Comparison of ENCODE assay signal across 22 cellular contexts in the genomic region with DNA sequence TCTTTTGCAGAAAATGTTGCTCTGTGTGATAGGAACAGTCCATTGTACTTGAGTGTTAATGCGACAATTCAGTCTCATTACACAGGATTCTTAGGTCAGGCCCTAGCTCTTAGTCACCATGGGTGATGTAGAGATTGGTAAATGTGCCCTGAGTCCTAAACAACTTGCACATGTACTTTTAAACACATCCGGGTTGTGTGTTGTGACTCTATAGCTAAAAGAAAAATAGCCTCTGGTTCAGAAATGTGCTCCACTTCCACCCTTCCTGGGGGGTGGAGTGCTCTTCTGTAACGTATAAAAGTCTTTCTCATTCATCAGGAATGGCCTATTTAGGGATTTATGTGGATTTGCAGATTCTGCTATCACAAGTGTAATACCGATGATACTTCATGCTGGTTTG. TPM values are rescaled to one million over a fixed set of nuclear protein-coding genes. Genes with fewer than 3 reads are reported as not detected.
DNase-seq lines count a peak whose midpoint lies in the region; ATAC-seq and TF ChIP-seq lines count a peak whose summit lies in the region.
"Had no signal": no experiment of that assay in that cellular context is flagged by ENCODE, and none has a peak within 500 bp of the region (broad histone marks: within the 10 kb centered on the region; RNA-seq: fewer than 3 reads in every experiment).

No MANE protein-coding gene starts in this region.

- no TSS peak for BruUV-seq in PC-9 (replicated peaks; lab: Mats Ljungman, UMichigan)

- H3K79me2 ChIP-seq in PC-9 (ENCODE audit: low read depth): peaks cover 91% of the 10 kb centered on the region

- ATAC-seq in GM21381 (IDR thresholded peaks at IDR 0.05; ENCODE audit: unreplicated experiment): no peak
- ATAC-seq: A549, HCT116, lower lobe of right lung had no signal

- intact Hi-C loops in PC-9 (cut with micrococcal nuclease; ENCODE audit: unreplicated experiment): no loop called here

- H3K36me3 ChIP-seq in brain microvascular endothelial cell (replicated peaks) (no peaks in the 10 kb centered on the region), PC-9 (ENCODE audit: low read depth) (0 out of 2 replicates have a peak, but pooled peaks cover 11% of the 10 kb centered on the region)

- CTCF ChIA-PET in AG04449 (lab: Yijun Ruan, JAX) (no interaction called here), PC-9 (lab: Charles Lee) (no interaction called here)

- no peaks in the 10 kb centered on the region for H3K9me2 ChIP-seq in PC-9 (ENCODE audit: insufficient read depth)

- peaks cover 6% of the 10 kb centered on the region; the same call in 1 of the 2 replicates for H3F3A ChIP-seq in PC-9 (ENCODE audit: insufficient read depth, low read depth)

- TF ChIP-seq CTCF in AG04449 (IDR thresholded peaks at IDR 0.05; ENCODE audit: insufficient read depth, low read length, missing control alignments) (no peak), brain microvascular endothelial cell (IDR thresholded peaks at IDR 0.05; ENCODE audit: low read depth, low read length, missing control alignments) (no peak), foreskin fibroblast (IDR thresholded peaks at IDR 0.05; ENCODE audit: low read depth, low read length) (no peak), PC-9 (conservative IDR thresholded peaks at IDR 0.05) (no peak)

- DNase-seq in AG04449 (ENCODE audit: low read depth, low spot score) (peak; percentile 59), HCEC 1CT (peak; percentile 86), brain microvascular endothelial cell (peak; percentile 13), foreskin fibroblast (peak; percentile 91 to 92), cortex of kidney (lab: John Stamatoyannopoulos, UW) (no peak), PC-9 (no peak), DMS79 (lab: John Stamatoyannopoulos, UW) (no peak)
- DNase-seq: activated CD8-positive, alpha-beta memory T cell treated with anti-CD3 and anti-CD28 coated beads, Interleukin-2, amount 50 U/mL, for 4 hours; activated effector memory CD4-positive, alpha-beta T cell treated with Interleukin-2 at 50 U/mL for 16 hours; CD4-positive, alpha-beta T cell; effector CD8-positive, alpha-beta T cell; hippocampal formation; lower lobe of right lung; NCI-H1105; NCI-H2029 treated with DMSO at 0.1 percent for 48 hours; nucleus accumbens; stimulated activated CD4-positive, alpha-beta T cell treated with anti-CD3 and anti-CD28 coated beads, Interleukin-15, amount 100 ng/mL, for 24 hours; T-helper 2 cell had no signal

- H3K4me1 ChIP-seq in PC-9 (replicated peaks; ENCODE audit: insufficient read depth): peaks cover 14% of the 10 kb centered on the region

- H2AFZ ChIP-seq in PC-9: no peak overlapping the region

- H3K27ac ChIP-seq in brain microvascular endothelial cell: no peak overlapping the region
- no peak overlapping the region for H3K27ac ChIP-seq in PC-9
- H3K27ac ChIP-seq: A549, lower lobe of right lung, VCaP had no signal

- H4K20me1 ChIP-seq in PC-9 (ENCODE audit: insufficient read depth): peaks cover 22% of the 10 kb centered on the region

- POLR2A ChIA-PET in AG04449 (lab: Yijun Ruan, JAX): no interaction called here
- POLR2A ChIA-PET in PC-9 (lab: Charles Lee; ENCODE audit: unreplicated experiment): no interaction called here

- in situ Hi-C loops in brain microvascular endothelial cell (cut with HindIII; ENCODE audit: low pct_ligation_motif_present, low sequenced_read_pairs): no loop called here

- no peak overlapping the region for H3K4me2 ChIP-seq in PC-9
- H3K4me2 ChIP-seq: A549 had no signal

- no peaks in the 10 kb centered on the region for H3K9me3 ChIP-seq in PC-9 (ENCODE audit: insufficient read depth, low read depth)
- H3K9me3 ChIP-seq: A549, lower lobe of right lung had no signal

- H3K4me3 ChIP-seq in AG04449 (ENCODE audit: low read depth, low read length) (no peak overlapping the region), brain microvascular endothelial cell (ENCODE audit: low read depth, low read length) (no peak overlapping the region), foreskin fibroblast (ENCODE audit: low read depth in 1 of 2, low read length in 2 of 2) (no peak overlapping the region), PC-9 (no peak overlapping the region)
- H3K4me3 ChIP-seq: A549, lower lobe of right lung had no signal

- H3K27me3 ChIP-seq in brain microvascular endothelial cell (replicated peaks) (no peaks in the 10 kb centered on the region), PC-9 (ENCODE audit: insufficient read depth, low read depth) (no peaks in the 10 kb centered on the region)

RNA-seq across cellular contexts. Expression of a gene that starts 5.2 kb away (rescaled TPM):
- total RNA-seq in PC-9 (2021): 28.7 and 33.0 TPM in 2 replicates

Comparison
In these comparisons a context has a peak if more than half of its experiments do, and no peak if none do; other contexts are left out.
1. DNase-seq: peak in AG04449 (single experiment), HCEC 1CT (single experiment), brain microvascular endothelial cell (single experiment) and foreskin fibroblast (2 of 2); none in cortex of kidney (single experiment), PC-9 (0 of 2) and DMS79 (single experiment).